ENCODE assay signal across 2 cellular contexts in genomic region chr11:11084337-11084736, GRCh38.
TF ChIP-seq lines count a peak whose summit lies in the region.

No MANE protein-coding gene starts in this region.

TF ChIP-seq in H1, 55 proteins besides CTCF, POLR2A, EP300 and RAD21 (continued from another document):
- TF ChIP-seq CEBPB (IDR thresholded peaks at IDR 0.05; ENCODE audit: low read depth, low read length) (no peak), SP2 (IDR thresholded peaks at IDR 0.05; ENCODE audit: low read length) (no peak), HDAC6 (IDR thresholded peaks at IDR 0.05; ENCODE audit: low read depth, low read length) (no peak)

TF ChIP-seq in SK-N-SH treated with all-trans-retinoic acid at 6 μM for 48 hours, 23 proteins besides CTCF, POLR2A, EP300 and RAD21 (continued from another document):
- TF ChIP-seq CSDC2 (CRISPR knock-in tag; IDR thresholded peaks at IDR 0.05) (no peak), PATZ1 (CRISPR knock-in tag; IDR thresholded peaks at IDR 0.05; ENCODE audit: borderline replicate concordance) (no peak), ZC3H10 (CRISPR knock-in tag; IDR thresholded peaks at IDR 0.05) (no peak), OSR1 (CRISPR knock-in tag; IDR thresholded peaks at IDR 0.05) (no peak), ZNF8 (CRISPR knock-in tag; IDR thresholded peaks at IDR 0.05) (no peak), SNAI2 (CRISPR knock-in tag; IDR thresholded peaks at IDR 0.05) (no peak), ZNF565 (CRISPR knock-in tag; conservative IDR thresholded peaks at IDR 0.05; ENCODE audit: low read depth) (no peak), ARNTL (CRISPR knock-in tag; IDR thresholded peaks at IDR 0.05; ENCODE audit: borderline replicate concordance, low read depth) (no peak), ZFP3 (CRISPR knock-in tag; IDR thresholded peaks at IDR 0.05) (no peak), TOX (CRISPR knock-in tag; IDR thresholded peaks at IDR 0.05; ENCODE audit: borderline replicate concordance) (no peak), RARB (CRISPR knock-in tag; IDR thresholded peaks at IDR 0.05) (no peak), CSRNP3 (CRISPR knock-in tag; IDR thresholded peaks at IDR 0.05) (no peak)
